1 cellular context compared by ENCODE assay signal in genomic region chr9:98225015-98225442, GRCh38.
A peak's percentile ranks its signal among the peaks of the same experiment; 100 is the strongest.
TF ChIP-seq lines count a peak whose summit lies in the region.

No MANE protein-coding gene starts in this region.

TF ChIP-seq in K562, 482 proteins besides CTCF, POLR2A, EP300 and RAD21 (continued from another document and continues in another):
- no peak for TF ChIP-seq PATZ1 (CRISPR knock-in tag; IDR thresholded peaks at IDR 0.05; ENCODE audit: borderline replicate concordance)
- TF ChIP-seq GATAD2A (IDR thresholded peaks at IDR 0.05) = no peak
- peak in 1 of 2 experiments; percentile 68; a peak in 1 of 4 replicates for TF ChIP-seq BCLAF1 (IDR thresholded peaks at IDR 0.05; ENCODE audit: borderline replicate concordance in 1 of 2, control insufficient read depth in 1 of 2, low read depth in 2 of 2, low read length in 1 of 2)
- peak; percentile 94 for TF ChIP-seq ZNF395 (CRISPR knock-in tag; IDR thresholded peaks at IDR 0.05)
- peak; percentile 95 for TF ChIP-seq MTA2 (IDR thresholded peaks at IDR 0.05; ENCODE audit: low read depth)
- TF ChIP-seq CBX3 (IDR thresholded peaks at IDR 0.05; ENCODE audit: borderline replicate concordance in 1 of 2, low read length in 2 of 2) = peak in 1 of 2 experiments; percentile 64; a peak in 1 of 3 replicates
- peak; percentile 47; the same call in 1 of the 2 replicates for TF ChIP-seq TCF7 (IDR thresholded peaks at IDR 0.05; ENCODE audit: borderline replicate concordance)
- TF ChIP-seq MYNN (IDR thresholded peaks at IDR 0.05) = peak; percentile 75
- TF ChIP-seq MYNN (CRISPR knock-in tag; IDR thresholded peaks at IDR 0.05) = no peak
- TF ChIP-seq, protein P1, sequence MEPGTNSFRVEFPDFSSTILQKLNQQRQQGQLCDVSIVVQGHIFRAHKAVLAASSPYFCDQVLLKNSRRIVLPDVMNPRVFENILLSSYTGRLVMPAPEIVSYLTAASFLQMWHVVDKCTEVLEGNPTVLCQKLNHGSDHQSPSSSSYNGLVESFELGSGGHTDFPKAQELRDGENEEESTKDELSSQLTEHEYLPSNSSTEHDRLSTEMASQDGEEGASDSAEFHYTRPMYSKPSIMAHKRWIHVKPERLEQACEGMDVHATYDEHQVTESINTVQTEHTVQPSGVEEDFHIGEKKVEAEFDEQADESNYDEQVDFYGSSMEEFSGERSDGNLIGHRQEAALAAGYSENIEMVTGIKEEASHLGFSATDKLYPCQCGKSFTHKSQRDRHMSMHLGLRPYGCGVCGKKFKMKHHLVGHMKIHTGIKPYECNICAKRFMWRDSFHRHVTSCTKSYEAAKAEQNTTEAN (CRISPR knock-in tag; IDR thresholded peaks at IDR 0.05) = no peak
- no peak for TF ChIP-seq YBX1 (IDR thresholded peaks at IDR 0.05)
- no peak for TF ChIP-seq PTRF (tag; IDR thresholded peaks at IDR 0.05)
- TF ChIP-seq ZKSCAN1 (IDR thresholded peaks at IDR 0.05; ENCODE audit: low read depth, low read length) = peak; percentile 82
- TF ChIP-seq CHD2 (IDR thresholded peaks at IDR 0.05; ENCODE audit: low read depth, low read length) = peak; percentile 33; the same call in 1 of the 2 replicates
- peak; percentile 74 for TF ChIP-seq BCOR (IDR thresholded peaks at IDR 0.05)
- TF ChIP-seq L3MBTL2 (IDR thresholded peaks at IDR 0.05) = no peak
- TF ChIP-seq, protein P2, sequence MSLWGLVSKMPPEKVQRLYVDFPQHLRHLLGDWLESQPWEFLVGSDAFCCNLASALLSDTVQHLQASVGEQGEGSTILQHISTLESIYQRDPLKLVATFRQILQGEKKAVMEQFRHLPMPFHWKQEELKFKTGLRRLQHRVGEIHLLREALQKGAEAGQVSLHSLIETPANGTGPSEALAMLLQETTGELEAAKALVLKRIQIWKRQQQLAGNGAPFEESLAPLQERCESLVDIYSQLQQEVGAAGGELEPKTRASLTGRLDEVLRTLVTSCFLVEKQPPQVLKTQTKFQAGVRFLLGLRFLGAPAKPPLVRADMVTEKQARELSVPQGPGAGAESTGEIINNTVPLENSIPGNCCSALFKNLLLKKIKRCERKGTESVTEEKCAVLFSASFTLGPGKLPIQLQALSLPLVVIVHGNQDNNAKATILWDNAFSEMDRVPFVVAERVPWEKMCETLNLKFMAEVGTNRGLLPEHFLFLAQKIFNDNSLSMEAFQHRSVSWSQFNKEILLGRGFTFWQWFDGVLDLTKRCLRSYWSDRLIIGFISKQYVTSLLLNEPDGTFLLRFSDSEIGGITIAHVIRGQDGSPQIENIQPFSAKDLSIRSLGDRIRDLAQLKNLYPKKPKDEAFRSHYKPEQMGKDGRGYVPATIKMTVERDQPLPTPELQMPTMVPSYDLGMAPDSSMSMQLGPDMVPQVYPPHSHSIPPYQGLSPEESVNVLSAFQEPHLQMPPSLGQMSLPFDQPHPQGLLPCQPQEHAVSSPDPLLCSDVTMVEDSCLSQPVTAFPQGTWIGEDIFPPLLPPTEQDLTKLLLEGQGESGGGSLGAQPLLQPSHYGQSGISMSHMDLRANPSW (CRISPR knock-in tag; IDR thresholded peaks at IDR 0.05) = no peak
- TF ChIP-seq SP1 (CRISPR knock-in tag; IDR thresholded peaks at IDR 0.05) = no peak
- TF ChIP-seq CREBBP (IDR thresholded peaks at IDR 0.05; ENCODE audit: low read depth, low read length) = no peak
- peak; percentile 98 for TF ChIP-seq PML (IDR thresholded peaks at IDR 0.05; ENCODE audit: low read length)
- peak; percentile 68 for TF ChIP-seq ZNF766 (CRISPR knock-in tag; conservative IDR thresholded peaks at IDR 0.05)
- peak; percentile 77 for TF ChIP-seq MTA1 (IDR thresholded peaks at IDR 0.05; ENCODE audit: borderline replicate concordance)
- peak in 1 of 2 experiments; percentile 65; a peak in 2 of 4 replicates for TF ChIP-seq MNT (conservative IDR thresholded peaks at IDR 0.05)
- no peak for TF ChIP-seq RBFOX2 (IDR thresholded peaks at IDR 0.05; ENCODE audit: low read depth, low read length)
- TF ChIP-seq TEAD4 (IDR thresholded peaks at IDR 0.05; ENCODE audit: low read length) = peak; percentile 99
- TF ChIP-seq TEAD4 (CRISPR knock-in tag; IDR thresholded peaks at IDR 0.05; ENCODE audit: borderline replicate concordance) = no peak
- TF ChIP-seq, protein P3, sequence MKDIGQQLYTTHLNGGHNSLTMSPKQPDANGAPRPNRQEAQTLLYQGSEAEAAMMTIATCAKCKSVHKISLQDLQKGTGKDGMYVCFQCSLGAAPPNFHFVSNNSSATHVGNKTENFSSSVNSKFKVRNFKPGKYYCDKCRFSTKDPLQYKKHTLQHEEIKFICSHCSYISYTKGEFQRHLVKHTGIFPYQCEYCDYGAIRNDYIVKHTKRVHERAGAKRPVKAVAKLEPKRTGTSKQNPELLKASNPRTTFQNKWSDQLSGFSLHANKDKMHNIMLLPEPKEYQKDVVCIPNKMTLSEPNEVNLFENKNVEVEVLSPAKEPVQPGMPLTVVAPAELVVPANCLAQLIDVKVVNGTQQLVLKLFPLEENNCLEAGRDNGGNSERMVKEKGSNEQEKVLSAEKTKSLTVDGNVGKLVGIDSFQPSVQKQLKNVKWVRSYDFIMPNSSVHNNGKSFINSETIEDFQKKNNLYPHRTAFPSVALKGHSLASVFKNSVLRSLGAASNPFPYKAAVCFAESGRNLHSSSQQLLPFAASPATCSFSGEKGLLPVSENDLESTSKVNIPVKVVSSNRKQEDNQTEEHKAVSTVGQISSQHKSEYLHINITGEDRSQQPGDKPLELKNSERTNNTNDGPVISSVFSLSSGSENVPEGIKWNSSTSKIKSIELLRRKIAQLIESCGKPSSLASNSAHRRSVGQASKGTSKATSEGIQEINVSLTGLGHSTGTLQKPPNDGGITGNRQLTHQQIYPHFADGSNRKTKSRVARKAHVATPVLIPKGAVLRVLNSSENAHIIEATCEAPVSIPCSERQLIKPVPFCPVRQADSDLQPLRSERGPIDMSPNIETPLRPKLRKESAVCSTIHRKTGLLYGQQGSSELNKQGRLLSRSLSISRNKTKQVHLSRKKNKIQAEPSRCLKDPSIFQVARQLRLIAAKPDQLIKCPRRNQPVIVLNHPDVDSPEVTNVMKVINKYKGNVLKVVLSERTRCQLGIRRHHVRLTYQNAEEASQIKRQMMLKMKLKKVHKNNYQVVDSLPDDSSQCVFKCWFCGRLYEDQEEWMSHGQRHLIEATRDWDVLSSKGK (CRISPR knock-in tag; IDR thresholded peaks at IDR 0.05) = no peak
- no peak for TF ChIP-seq BRCA1 (IDR thresholded peaks at IDR 0.05)
- no peak for TF ChIP-seq BRCA1 (CRISPR knock-in tag; IDR thresholded peaks at IDR 0.05)
- peak; percentile 81 to 92; a peak in 3 of 4 replicates for TF ChIP-seq ARNT (IDR thresholded peaks at IDR 0.05)
- TF ChIP-seq IFI16 (CRISPR knock-in tag; IDR thresholded peaks at IDR 0.05) = no peak
- TF ChIP-seq, protein P4, sequence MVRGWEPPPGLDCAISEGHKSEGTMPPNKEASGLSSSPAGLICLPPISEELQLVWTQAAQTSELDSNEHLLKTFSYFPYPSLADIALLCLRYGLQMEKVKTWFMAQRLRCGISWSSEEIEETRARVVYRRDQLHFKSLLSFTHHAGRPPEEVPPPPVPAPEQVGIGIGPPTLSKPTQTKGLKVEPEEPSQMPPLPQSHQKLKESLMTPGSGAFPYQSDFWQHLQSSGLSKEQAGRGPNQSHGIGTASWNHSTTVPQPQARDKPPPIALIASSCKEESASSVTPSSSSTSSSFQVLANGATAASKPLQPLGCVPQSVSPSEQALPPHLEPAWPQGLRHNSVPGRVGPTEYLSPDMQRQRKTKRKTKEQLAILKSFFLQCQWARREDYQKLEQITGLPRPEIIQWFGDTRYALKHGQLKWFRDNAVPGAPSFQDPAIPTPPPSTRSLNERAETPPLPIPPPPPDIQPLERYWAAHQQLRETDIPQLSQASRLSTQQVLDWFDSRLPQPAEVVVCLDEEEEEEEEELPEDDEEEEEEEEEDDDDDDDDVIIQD (CRISPR knock-in tag; IDR thresholded peaks at IDR 0.05) = no peak
- TF ChIP-seq, protein P5, sequence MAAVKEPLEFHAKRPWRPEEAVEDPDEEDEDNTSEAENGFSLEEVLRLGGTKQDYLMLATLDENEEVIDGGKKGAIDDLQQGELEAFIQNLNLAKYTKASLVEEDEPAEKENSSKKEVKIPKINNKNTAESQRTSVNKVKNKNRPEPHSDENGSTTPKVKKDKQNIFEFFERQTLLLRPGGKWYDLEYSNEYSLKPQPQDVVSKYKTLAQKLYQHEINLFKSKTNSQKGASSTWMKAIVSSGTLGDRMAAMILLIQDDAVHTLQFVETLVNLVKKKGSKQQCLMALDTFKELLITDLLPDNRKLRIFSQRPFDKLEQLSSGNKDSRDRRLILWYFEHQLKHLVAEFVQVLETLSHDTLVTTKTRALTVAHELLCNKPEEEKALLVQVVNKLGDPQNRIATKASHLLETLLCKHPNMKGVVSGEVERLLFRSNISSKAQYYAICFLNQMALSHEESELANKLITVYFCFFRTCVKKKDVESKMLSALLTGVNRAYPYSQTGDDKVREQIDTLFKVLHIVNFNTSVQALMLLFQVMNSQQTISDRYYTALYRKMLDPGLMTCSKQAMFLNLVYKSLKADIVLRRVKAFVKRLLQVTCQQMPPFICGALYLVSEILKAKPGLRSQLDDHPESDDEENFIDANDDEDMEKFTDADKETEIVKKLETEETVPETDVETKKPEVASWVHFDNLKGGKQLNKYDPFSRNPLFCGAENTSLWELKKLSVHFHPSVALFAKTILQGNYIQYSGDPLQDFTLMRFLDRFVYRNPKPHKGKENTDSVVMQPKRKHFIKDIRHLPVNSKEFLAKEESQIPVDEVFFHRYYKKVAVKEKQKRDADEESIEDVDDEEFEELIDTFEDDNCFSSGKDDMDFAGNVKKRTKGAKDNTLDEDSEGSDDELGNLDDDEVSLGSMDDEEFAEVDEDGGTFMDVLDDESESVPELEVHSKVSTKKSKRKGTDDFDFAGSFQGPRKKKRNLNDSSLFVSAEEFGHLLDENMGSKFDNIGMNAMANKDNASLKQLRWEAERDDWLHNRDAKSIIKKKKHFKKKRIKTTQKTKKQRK (IDR thresholded peaks at IDR 0.05; ENCODE audit: borderline replicate concordance, low read depth, low read length) = no peak
- TF ChIP-seq, protein P6, sequence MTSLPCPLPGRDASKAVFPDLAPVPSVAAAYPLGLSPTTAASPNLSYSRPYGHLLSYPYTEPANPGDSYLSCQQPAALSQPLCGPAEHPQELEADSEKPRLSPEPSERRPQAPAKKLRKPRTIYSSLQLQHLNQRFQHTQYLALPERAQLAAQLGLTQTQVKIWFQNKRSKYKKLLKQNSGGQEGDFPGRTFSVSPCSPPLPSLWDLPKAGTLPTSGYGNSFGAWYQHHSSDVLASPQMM (CRISPR knock-in tag; IDR thresholded peaks at IDR 0.05) = no peak
- no peak for TF ChIP-seq POLR3G (IDR thresholded peaks at IDR 0.05; ENCODE audit: extremely low read depth, insufficient read length, insufficient replicate concordance)
